8 cellular contexts compared by ENCODE assay signal in the genomic region with DNA sequence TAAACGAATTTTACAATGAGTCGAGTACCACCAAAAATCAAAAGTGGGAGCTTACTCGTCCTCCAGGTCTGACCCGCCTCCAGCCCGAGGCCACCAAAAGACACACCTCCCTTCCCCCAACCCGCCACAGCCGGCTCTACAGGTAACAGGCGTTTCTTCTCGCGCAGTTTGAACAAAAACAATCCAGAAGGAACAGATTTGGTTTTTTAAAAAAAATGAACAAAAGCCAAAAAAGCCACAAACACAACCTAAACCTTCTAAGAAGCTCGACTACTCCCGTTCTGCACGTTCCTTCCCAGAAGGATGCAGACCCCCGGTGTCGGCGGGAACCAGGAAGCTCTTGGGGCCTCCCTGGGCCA. TPM values are rescaled to one million over a fixed set of nuclear protein-coding genes. Genes with fewer than 3 reads are reported as not detected.
A peak's percentile ranks its signal among the peaks of the same experiment; 100 is the strongest.
DNase-seq lines count a peak whose midpoint lies in the region; ATAC-seq and TF ChIP-seq lines count a peak whose summit lies in the region.

No MANE protein-coding gene starts in this region.

- CTCF ChIA-PET in A673 (lab: Charles Lee): interaction anchor here (0.5 to 1.0 kb wide), 2 partner anchors 12 to 161 kb away, joined by 3 to 6 read pairs; no protein-coding TSS in a partner anchor

- POLR2A ChIA-PET in A673 (lab: Charles Lee; ENCODE audit: low non-redundant PET): no interaction called here

- H3K27ac ChIP-seq in A673 (ENCODE audit: low read depth, low read length, poor library complexity, severe bottlenecking): peak overlapping the region; percentile 83

- ATAC-seq in GM18519 (IDR thresholded peaks at IDR 0.05; ENCODE audit: low FRiP score, unreplicated experiment) (peak; percentile 30), HG03097 (IDR thresholded peaks at IDR 0.05; ENCODE audit: low FRiP score, unreplicated experiment) (peak; percentile 31)

- TF ChIP-seq CTCF in A673 (conservative IDR thresholded peaks at IDR 0.05; ENCODE audit: low read depth, low read length): no peak

- no peaks in the 10 kb centered on the region for H3K4me1 ChIP-seq in A673 (ENCODE audit: insufficient read depth, low read length, poor library complexity, severe bottlenecking)

- peak overlapping the region; percentile 80 for H3K4me3 ChIP-seq in A673 (ENCODE audit: low read depth, low read length, poor library complexity, severe bottlenecking)

- peaks cover under 1% of the 10 kb centered on the region for H3K9me3 ChIP-seq in A673 (ENCODE audit: low read depth, low read length, poor library complexity, severe bottlenecking)

- DNase-seq in A673 (ENCODE audit: low spot score) (peak; percentile 34), NOMO-1 treated with dmso at 0.1 percent for 144 hours (lab: John Stamatoyannopoulos, UW; ENCODE audit: unreplicated experiment) (peak; percentile 24), glomerular visceral epithelial cell (ENCODE audit: extremely low spot score) (peak; percentile 29), putamen (ENCODE audit: low spot score) (peak; percentile 29), epidermal melanocyte (ENCODE audit: insufficient read length, low spot score) (no peak)
- peak; percentile 26 for DNase-seq in activated effector memory CD4-positive, alpha-beta T cell treated with Interleukin-2 at 50 U/mL for 16 hours

- H3K36me3 ChIP-seq in A673 (ENCODE audit: insufficient read depth, low read length, poor library complexity, severe bottlenecking): no peaks in the 10 kb centered on the region

- BruUV-seq in A673 (replicated peaks; lab: Mats Ljungman, UMichigan): no TSS peak

- no peaks in the 10 kb centered on the region for H3K27me3 ChIP-seq in A673 (replicated peaks; ENCODE audit: insufficient read depth, low read depth, low read length, poor library complexity)

- intact Hi-C loops in A673 (cut with micrococcal nuclease; ENCODE audit: unreplicated experiment): loop anchor here (5.0 kb wide), 2 partner anchors 56 to 161 kb away; no protein-coding TSS in a partner anchor

RNA-seq across cellular contexts. Expression of a gene that starts 0.7 kb away (rescaled TPM):
- total RNA-seq in A673 (2021): 98.9 and 110 TPM in 2 replicates
